1 cellular context compared by ENCODE assay signal in the genomic region with DNA sequence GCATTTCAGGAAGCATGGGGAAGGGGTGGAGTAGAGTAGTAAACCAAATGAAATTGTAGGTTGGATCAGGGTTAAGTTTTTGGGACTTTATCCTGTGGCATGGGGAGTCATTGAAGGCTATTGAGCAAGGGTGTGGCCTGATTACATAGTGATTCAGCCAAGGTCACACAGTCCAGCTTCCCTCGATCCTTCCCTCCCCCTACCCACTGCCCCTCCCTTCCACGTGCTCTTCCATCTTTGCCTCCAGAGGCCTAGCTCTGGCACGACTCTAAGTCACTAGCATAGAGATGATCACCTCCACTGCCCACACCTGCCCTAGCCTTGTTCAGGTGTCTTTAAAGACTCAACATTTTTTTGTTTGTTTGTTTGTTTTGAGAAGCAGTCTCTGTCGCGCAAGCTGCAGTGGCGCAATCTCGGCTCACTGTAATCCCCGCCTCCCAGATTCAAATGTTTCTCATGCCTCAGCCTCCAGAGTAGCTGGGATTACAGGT.
A peak's percentile ranks its signal among the peaks of the same experiment; 100 is the strongest.
TF ChIP-seq lines count a peak whose summit lies in the region.

No MANE protein-coding gene starts in this region.

TF ChIP-seq in K562, 482 proteins besides CTCF, POLR2A, EP300 and RAD21 (continued from another document):
- no peak for TF ChIP-seq ZBTB1 (CRISPR knock-in tag; IDR thresholded peaks at IDR 0.05; ENCODE audit: borderline replicate concordance, low read depth)
- TF ChIP-seq SNRNP70 (optimal IDR thresholded peaks at IDR 0.05; ENCODE audit: low read depth, low read length) = no peak
- TF ChIP-seq ZNF707 (CRISPR knock-in tag; conservative IDR thresholded peaks at IDR 0.05) = no peak
- TF ChIP-seq PML (IDR thresholded peaks at IDR 0.05; ENCODE audit: low read length) = no peak
- TF ChIP-seq FOXP1 (CRISPR knock-in tag; IDR thresholded peaks at IDR 0.05) = no peak
- TF ChIP-seq TCFL5 (CRISPR knock-in tag; conservative IDR thresholded peaks at IDR 0.05) = no peak
- TF ChIP-seq, protein P1, sequence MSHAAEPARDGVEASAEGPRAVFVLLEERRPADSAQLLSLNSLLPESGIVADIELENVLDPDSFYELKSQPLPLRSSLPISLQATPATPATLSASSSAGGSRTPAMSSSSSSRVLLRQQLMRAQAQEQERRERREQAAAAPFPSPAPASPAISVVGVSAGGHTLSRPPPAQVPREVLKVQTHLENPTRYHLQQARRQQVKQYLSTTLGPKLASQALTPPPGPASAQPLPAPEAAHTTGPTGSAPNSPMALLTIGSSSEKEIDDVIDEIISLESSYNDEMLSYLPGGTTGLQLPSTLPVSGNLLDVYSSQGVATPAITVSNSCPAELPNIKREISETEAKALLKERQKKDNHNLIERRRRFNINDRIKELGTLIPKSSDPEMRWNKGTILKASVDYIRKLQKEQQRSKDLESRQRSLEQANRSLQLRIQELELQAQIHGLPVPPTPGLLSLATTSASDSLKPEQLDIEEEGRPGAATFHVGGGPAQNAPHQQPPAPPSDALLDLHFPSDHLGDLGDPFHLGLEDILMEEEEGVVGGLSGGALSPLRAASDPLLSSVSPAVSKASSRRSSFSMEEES (CRISPR knock-in tag; IDR thresholded peaks at IDR 0.05) = no peak
- no peak for TF ChIP-seq CBX1 (IDR thresholded peaks at IDR 0.05; ENCODE audit: low read depth)
- no peak for TF ChIP-seq PHF20 (IDR thresholded peaks at IDR 0.05; ENCODE audit: partially characterized antibody)
- TF ChIP-seq YY1 (IDR thresholded peaks at IDR 0.05; ENCODE audit: borderline replicate concordance in 1 of 3, control insufficient read depth in 1 of 3, extremely low read depth in 1 of 3, insufficient read depth in 3 of 3, insufficient read length in 1 of 3, insufficient replicate concordance in 2 of 3, low read depth in 1 of 3, low read length in 2 of 3) = no peak
- TF ChIP-seq ZNF354B (CRISPR knock-in tag; IDR thresholded peaks at IDR 0.05) = no peak
- TF ChIP-seq JUND (IDR thresholded peaks at IDR 0.05; ENCODE audit: borderline replicate concordance, low read depth, low read length) = peak; percentile 30; the same call in 1 of the 2 replicates
- no peak; the same call in 2 of the 3 replicates for TF ChIP-seq JUND (tag; IDR thresholded peaks at IDR 0.05; ENCODE audit: borderline replicate concordance, low read depth, low read length)
- no peak for TF ChIP-seq KDM5B (IDR thresholded peaks at IDR 0.05; ENCODE audit: insufficient replicate concordance, low read depth, low read length)
- peak; percentile 62; the same call in 1 of the 2 replicates for TF ChIP-seq BHLHE40 (IDR thresholded peaks at IDR 0.05; ENCODE audit: low read length)
- 0 out of 4 replicates have a peak, but pooled peaks have one; percentile 25 to 37 for TF ChIP-seq TRIM24 (IDR thresholded peaks at IDR 0.05)
- TF ChIP-seq FOXA1 (IDR thresholded peaks at IDR 0.05; ENCODE audit: borderline replicate concordance) = no peak
- TF ChIP-seq BCL6 (CRISPR knock-in tag; IDR thresholded peaks at IDR 0.05) = no peak
- TF ChIP-seq MAFG (tag; conservative IDR thresholded peaks at IDR 0.05) = no peak
- no peak for TF ChIP-seq ZNF586 (CRISPR knock-in tag; conservative IDR thresholded peaks at IDR 0.05)
- TF ChIP-seq ZNF143 (CRISPR knock-in tag; IDR thresholded peaks at IDR 0.05) = no peak
- no peak for TF ChIP-seq CCNT2 (IDR thresholded peaks at IDR 0.05; ENCODE audit: borderline replicate concordance, extremely low read depth, insufficient read length, low read depth, low read length)
- no peak for TF ChIP-seq MEF2D (tag; conservative IDR thresholded peaks at IDR 0.05; ENCODE audit: low read depth)
- TF ChIP-seq, protein P2, sequence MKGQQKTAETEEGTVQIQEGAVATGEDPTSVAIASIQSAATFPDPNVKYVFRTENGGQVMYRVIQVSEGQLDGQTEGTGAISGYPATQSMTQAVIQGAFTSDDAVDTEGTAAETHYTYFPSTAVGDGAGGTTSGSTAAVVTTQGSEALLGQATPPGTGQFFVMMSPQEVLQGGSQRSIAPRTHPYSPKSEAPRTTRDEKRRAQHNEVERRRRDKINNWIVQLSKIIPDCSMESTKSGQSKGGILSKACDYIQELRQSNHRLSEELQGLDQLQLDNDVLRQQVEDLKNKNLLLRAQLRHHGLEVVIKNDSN (CRISPR knock-in tag; IDR thresholded peaks at IDR 0.05) = no peak
- TF ChIP-seq, protein P3, sequence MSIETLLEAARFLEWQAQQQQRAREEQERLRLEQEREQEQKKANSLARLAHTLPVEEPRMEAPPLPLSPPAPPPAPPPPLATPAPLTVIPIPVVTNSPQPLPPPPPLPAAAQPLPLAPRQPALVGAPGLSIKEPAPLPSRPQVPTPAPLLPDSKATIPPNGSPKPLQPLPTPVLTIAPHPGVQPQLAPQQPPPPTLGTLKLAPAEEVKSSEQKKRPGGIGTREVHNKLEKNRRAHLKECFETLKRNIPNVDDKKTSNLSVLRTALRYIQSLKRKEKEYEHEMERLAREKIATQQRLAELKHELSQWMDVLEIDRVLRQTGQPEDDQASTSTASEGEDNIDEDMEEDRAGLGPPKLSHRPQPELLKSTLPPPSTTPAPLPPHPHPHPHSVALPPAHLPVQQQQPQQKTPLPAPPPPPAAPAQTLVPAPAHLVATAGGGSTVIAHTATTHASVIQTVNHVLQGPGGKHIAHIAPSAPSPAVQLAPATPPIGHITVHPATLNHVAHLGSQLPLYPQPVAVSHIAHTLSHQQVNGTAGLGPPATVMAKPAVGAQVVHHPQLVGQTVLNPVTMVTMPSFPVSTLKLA (conservative IDR thresholded peaks at IDR 0.05) = peak; percentile 21 to 53; a peak in 2 of 4 replicates
TF ChIP-seq in K562: peak in this region for 26.
